8 cellular contexts compared by ENCODE assay signal in genomic region chr15:45641374-45641778, GRCh38. TPM values are rescaled to one million over a fixed set of nuclear protein-coding genes. Genes with fewer than 3 reads are reported as not detected.
DNase-seq lines count a peak whose midpoint lies in the region; ATAC-seq and TF ChIP-seq lines count a peak whose summit lies in the region.

No MANE protein-coding gene starts in this region.

- H2AK5ac ChIP-seq in mesenchymal stem cell (ENCODE audit: low read length, severe bottlenecking) = no peak overlapping the region

- H2BK5ac ChIP-seq in mesenchymal stem cell (ENCODE audit: low read depth, low read length, poor library complexity, severe bottlenecking) = peak overlapping the region; percentile 88

- DNase-seq in AG04450 (ENCODE audit: low read depth, low spot score) = peak; percentile 90
- DNase-seq in LHCN-M2 (ENCODE audit: low read depth) = peak; percentile 88
- no peak for DNase-seq in chondrocyte (ENCODE audit: low spot score)
- peak; percentile 98 for DNase-seq in mesenchymal stem cell
- no peak for DNase-seq in activated CD4-positive, alpha-beta T cell treated with anti-CD3 and anti-CD28 coated beads for 1 hour
- no peak for DNase-seq in mesothelial cell of epicardium (ENCODE audit: low spot score in 2 of 2, unreplicated experiment in 2 of 2)

- no peak overlapping the region for H2AFZ ChIP-seq in mesenchymal stem cell (ENCODE audit: low read depth, low read length)

- no peaks in the 10 kb centered on the region for H3K27me3 Mint-ChIP-seq in chondrocyte (ENCODE audit: low read depth)
- peaks cover 48% of the 10 kb centered on the region for H3K27me3 Mint-ChIP-seq in mesothelial cell of epicardium (ENCODE audit: low read depth)

- POLR2A ChIA-PET in AG04450 (lab: Yijun Ruan, JAX) = interaction anchor here (0.5 to 1.6 kb wide), 8 partner anchors 24 to 486 kb away, joined by 3 to 17 read pairs (median 4); partner anchors contain the start of gene BLOC1S6

- H3K79me1 ChIP-seq in mesenchymal stem cell (replicated peaks; ENCODE audit: low read length, poor library complexity, severe bottlenecking) = peaks cover 16% of the 10 kb centered on the region

- no peak overlapping the region for H4K91ac ChIP-seq in mesenchymal stem cell (ENCODE audit: low read length)

- no peak overlapping the region for H3K23ac ChIP-seq in mesenchymal stem cell (ENCODE audit: low read length in 2 of 2)

- no peak for ATAC-seq in GM21360 (IDR thresholded peaks at IDR 0.05; ENCODE audit: unreplicated experiment)
- no peak for ATAC-seq in HG03196 (IDR thresholded peaks at IDR 0.05; ENCODE audit: unreplicated experiment)

- H3K18ac ChIP-seq in mesenchymal stem cell (ENCODE audit: low read depth in 1 of 2, low read length in 2 of 2) = peak overlapping the region in 1 of 2 experiments; percentile 75

- no peak overlapping the region for H2BK12ac ChIP-seq in mesenchymal stem cell (ENCODE audit: low read length in 2 of 2)

- peaks cover 15% of the 10 kb centered on the region for H3K4me1 ChIP-seq in mesenchymal stem cell (ENCODE audit: control insufficient read depth, insufficient read depth, low read depth, low read length)

- no peaks in the 10 kb centered on the region for H3K27me3 ChIP-seq in AG04450 (ENCODE audit: control insufficient read depth, insufficient read depth, low read length)
- H3K27me3 ChIP-seq in mesenchymal stem cell (ENCODE audit: control insufficient read depth in 1 of 2, insufficient read depth in 1 of 2, low read length in 2 of 2) = no peaks in the 10 kb centered on the region

- H2BK120ac ChIP-seq in mesenchymal stem cell (ENCODE audit: low read depth, low read length) = no peak overlapping the region

- H3K36me3 Mint-ChIP-seq in chondrocyte (ENCODE audit: low read depth) (no peaks in the 10 kb centered on the region), mesothelial cell of epicardium (no peaks in the 10 kb centered on the region)

- H3K9me3 Mint-ChIP-seq in chondrocyte (ENCODE audit: low read depth) = peaks cover 3% of the 10 kb centered on the region
- no peaks in the 10 kb centered on the region for H3K9me3 Mint-ChIP-seq in mesothelial cell of epicardium

- no peak overlapping the region for H3K4me3 Mint-ChIP-seq in chondrocyte (ENCODE audit: unreplicated experiment)
- H3K4me3 Mint-ChIP-seq in mesothelial cell of epicardium = no peak overlapping the region

- H3K4me2 ChIP-seq in mesenchymal stem cell (ENCODE audit: low read length, poor library complexity, severe bottlenecking) = peak overlapping the region; percentile 35

- peak overlapping the region; percentile 78 for H3K27ac Mint-ChIP-seq in chondrocyte (ENCODE audit: unreplicated experiment)
- no peak overlapping the region for H3K27ac Mint-ChIP-seq in mesothelial cell of epicardium

- peaks cover 0 to 2% of the 10 kb centered on the region in 2 experiments for H3K36me3 ChIP-seq in mesenchymal stem cell (ENCODE audit: control insufficient read depth in 1 of 2, insufficient read depth in 2 of 2, low read depth in 1 of 2, low read length in 2 of 2)

- H4K8ac ChIP-seq in mesenchymal stem cell (ENCODE audit: low read length) = no peak overlapping the region

- H3K4ac ChIP-seq in mesenchymal stem cell (ENCODE audit: low read depth in 1 of 2, low read length in 2 of 2) = no peak overlapping the region

- TF ChIP-seq CTCF in AG04450 (IDR thresholded peaks at IDR 0.05; ENCODE audit: low read depth, low read length) (peak; percentile 16; the same call in 1 of the 2 replicates), chondrocyte (IDR thresholded peaks at IDR 0.05) (no peak), mesothelial cell of epicardium (IDR thresholded peaks at IDR 0.05; ENCODE audit: unreplicated experiment) (no peak)

- CTCF ChIA-PET in AG04450 (lab: Charles Lee) = interaction anchor here (0.9 to 11.5 kb wide), 3 partner anchors 64 to 436 kb away, joined by 3 to 78 read pairs (median 18); no protein-coding TSS in a partner anchor

- 8% methylated on average over 1 of the region's 1 CpG for WGBS in mesenchymal stem cell

- no peak overlapping the region for H3K14ac ChIP-seq in mesenchymal stem cell (ENCODE audit: low read length in 2 of 2)

- H3K9ac ChIP-seq in mesenchymal stem cell (ENCODE audit: low read length) = peak overlapping the region; percentile 78

- no peaks in the 10 kb centered on the region; the same call in 1 of the 2 replicates for H3K9me3 ChIP-seq in AG04450 (ENCODE audit: control insufficient read depth, insufficient read depth, low read length)
- H3K9me3 ChIP-seq in mesenchymal stem cell (ENCODE audit: control insufficient read depth, low read length) = no peaks in the 10 kb centered on the region

- peak overlapping the region; percentile 95 for H3K27ac ChIP-seq in AG04450 (ENCODE audit: low read depth, low read length)
- peak overlapping the region; percentile 84 for H3K27ac ChIP-seq in mesenchymal stem cell (ENCODE audit: low read length, poor library complexity, severe bottlenecking)

- no peak overlapping the region; the same call in 1 of the 2 replicates for H3K4me3 ChIP-seq in AG04450 (ENCODE audit: low read depth, low read length)
- H3K4me3 ChIP-seq in mesenchymal stem cell (ENCODE audit: insufficient read depth in 1 of 2, low read depth in 1 of 2, low read length in 2 of 2) = peak overlapping the region in 1 of 2 experiments; percentile 62

- H2BK15ac ChIP-seq in mesenchymal stem cell (ENCODE audit: low read depth, poor library complexity, severe bottlenecking) = no peak overlapping the region

- H3K4me1 Mint-ChIP-seq in chondrocyte (ENCODE audit: low read depth) = peaks cover 75% of the 10 kb centered on the region
- H3K4me1 Mint-ChIP-seq in mesothelial cell of epicardium = peaks cover 14% of the 10 kb centered on the region

RNA-seq across cellular contexts. Expression of gene SQOR, which starts 6.5 kb away (rescaled TPM):
- polyA plus RNA-seq in AG04450 (2011; rRNA removed) = 74.3 and 74.4 TPM in 2 replicates
- polyA minus RNA-seq in AG04450 (2011; rRNA and poly(A)+ RNA removed) = 50.5 and 66.2 TPM in 2 replicates
- 34.0 and 47.8 TPM in 2 replicates for total RNA-seq in LHCN-M2 (2014; rRNA removed)
- polyA plus RNA-seq in LHCN-M2 (2012) = 16.9 TPM
- 8.9 to 10.9 TPM (median 10.5 TPM) in 3 replicates for total RNA-seq in chondrocyte
- polyA plus RNA-seq in mesenchymal stem cell (2013, experiment 1 of 2) = 90.1 TPM
- polyA plus RNA-seq in mesenchymal stem cell (2013, experiment 2 of 2) = 94.1 TPM
- 0.86 to 0.94 TPM in 2 of 3 replicates, not detected in the other for total RNA-seq in mesothelial cell of epicardium

RNA-seq across cellular contexts. Expression of gene BLOC1S6, which starts 54.2 kb away (rescaled TPM):
- polyA plus RNA-seq in AG04450 (2011; rRNA removed) = 29.9 and 39.0 TPM in 2 replicates
- polyA minus RNA-seq in AG04450 (2011; rRNA and poly(A)+ RNA removed) = 10.2 and 31.0 TPM in 2 replicates
- 77.1 and 80.0 TPM in 2 replicates for total RNA-seq in LHCN-M2 (2014; rRNA removed)
- 20.9 TPM for polyA plus RNA-seq in LHCN-M2 (2012)
- total RNA-seq in chondrocyte = 49.2 to 51.4 TPM (median 50.9 TPM) in 3 replicates
- polyA plus RNA-seq in mesenchymal stem cell (2013, experiment 1 of 2) = 41.8 TPM
- 43.1 TPM for polyA plus RNA-seq in mesenchymal stem cell (2013, experiment 2 of 2)
- 41.7 to 44.3 TPM (median 43.6 TPM) in 3 replicates for total RNA-seq in mesothelial cell of epicardium

Comparison
In these comparisons a context has a peak if more than half of its experiments do, and no peak if none do; other contexts are left out.
1. DNase-seq: peak in AG04450 (single experiment), LHCN-M2 (single experiment) and mesenchymal stem cell (single experiment); none in chondrocyte (single experiment), activated CD4-positive, alpha-beta T cell treated with anti-CD3 and anti-CD28 coated beads for 1 hour (single experiment) and mesothelial cell of epicardium (0 of 2).